1 cellular context compared by ENCODE assay signal in genomic region chr1:21022279-21023040, GRCh38.
TF ChIP-seq lines count a peak whose summit lies in the region.

No MANE protein-coding gene starts in this region.

TF ChIP-seq in K562, 482 proteins besides CTCF, POLR2A, EP300 and RAD21 (continued from another document and continues in another):
- TF ChIP-seq ZFP36 (IDR thresholded peaks at IDR 0.05; ENCODE audit: low read depth, low read length, partially characterized antibody) (no peak), ATF1 (CRISPR knock-in tag; IDR thresholded peaks at IDR 0.05) (no peak), ATF1 (tag; IDR thresholded peaks at IDR 0.05) (peak; percentile 82), ZBTB49 (CRISPR knock-in tag; IDR thresholded peaks at IDR 0.05; ENCODE audit: borderline replicate concordance) (no peak), CXXC5 (CRISPR knock-in tag; IDR thresholded peaks at IDR 0.05) (peak; percentile 54), SPI1 (IDR thresholded peaks at IDR 0.05; ENCODE audit: borderline replicate concordance, low read depth, low read length) (no peak), ZBTB1 (CRISPR knock-in tag; IDR thresholded peaks at IDR 0.05; ENCODE audit: borderline replicate concordance, low read depth) (no peak), MTA1 (IDR thresholded peaks at IDR 0.05; ENCODE audit: borderline replicate concordance) (peak; percentile 75), GABPB1 (CRISPR knock-in tag; IDR thresholded peaks at IDR 0.05) (peak; percentile 53; the same call in 1 of the 2 replicates), ID3 (CRISPR knock-in tag; IDR thresholded peaks at IDR 0.05) (no peak), ID3 (tag; IDR thresholded peaks at IDR 0.05) (peak; percentile 84), GTF2B (IDR thresholded peaks at IDR 0.05; ENCODE audit: extremely low read depth, insufficient read length) (no peak), RBM14 (IDR thresholded peaks at IDR 0.05; ENCODE audit: borderline replicate concordance, insufficient read depth, low read depth, low read length) (no peak), IRF2 (CRISPR knock-in tag; IDR thresholded peaks at IDR 0.05) (no peak), ZNF23 (CRISPR knock-in tag; IDR thresholded peaks at IDR 0.05) (no peak; the same call in 1 of the 2 replicates), DDX20 (tag; IDR thresholded peaks at IDR 0.05; ENCODE audit: low read depth) (0 out of 2 replicates have a peak, but pooled peaks have one; percentile 55), ZNF175 (CRISPR knock-in tag; IDR thresholded peaks at IDR 0.05; ENCODE audit: low read depth) (peak; percentile 81), ZNF79 (CRISPR knock-in tag; IDR thresholded peaks at IDR 0.05; ENCODE audit: low read depth) (no peak), NKRF (IDR thresholded peaks at IDR 0.05; ENCODE audit: borderline replicate concordance) (peak; percentile 47; the same call in 1 of the 2 replicates), FOXJ2 (tag; IDR thresholded peaks at IDR 0.05) (peak; percentile 96), E2F4 (CRISPR knock-in tag; IDR thresholded peaks at IDR 0.05; ENCODE audit: low read depth) (no peak), MGA (IDR thresholded peaks at IDR 0.05) (0 out of 2 replicates have a peak, but pooled peaks have one; percentile 15), CCNT2 (IDR thresholded peaks at IDR 0.05; ENCODE audit: borderline replicate concordance, extremely low read depth, insufficient read length, low read depth, low read length) (peak; percentile 63), RFX5 (IDR thresholded peaks at IDR 0.05; ENCODE audit: low read depth, low read length) (no peak), BRD4 (IDR thresholded peaks at IDR 0.05) (peak; percentile 85; the same call in 1 of the 2 replicates), PHB2 (IDR thresholded peaks at IDR 0.05; ENCODE audit: low read depth) (peak; percentile 50; the same call in 1 of the 2 replicates), ZNF197 (CRISPR knock-in tag; IDR thresholded peaks at IDR 0.05; ENCODE audit: low read depth) (peak; percentile 85), THRB (CRISPR knock-in tag; conservative IDR thresholded peaks at IDR 0.05) (peak; percentile 79; the same call in 1 of the 2 replicates), ARID1B (IDR thresholded peaks at IDR 0.05) (peak; percentile 92), ZNF699 (CRISPR knock-in tag; IDR thresholded peaks at IDR 0.05; ENCODE audit: insufficient replicate concordance) (no peak), TAL1 (IDR thresholded peaks at IDR 0.05) (0 out of 2 replicates have a peak, but pooled peaks have one; percentile 46), HIVEP1 (CRISPR knock-in tag; IDR thresholded peaks at IDR 0.05) (no peak), LARP7 (IDR thresholded peaks at IDR 0.05) (no peak), ZNF140 (CRISPR knock-in tag; IDR thresholded peaks at IDR 0.05) (no peak), FOSL1 (tag; conservative IDR thresholded peaks at IDR 0.05) (peak; percentile 96), BCLAF1 (IDR thresholded peaks at IDR 0.05; ENCODE audit: borderline replicate concordance in 1 of 2, control insufficient read depth in 1 of 2, low read depth in 2 of 2, low read length in 1 of 2) (no peak)
